7 cellular contexts compared by ENCODE assay signal in the genomic region with DNA sequence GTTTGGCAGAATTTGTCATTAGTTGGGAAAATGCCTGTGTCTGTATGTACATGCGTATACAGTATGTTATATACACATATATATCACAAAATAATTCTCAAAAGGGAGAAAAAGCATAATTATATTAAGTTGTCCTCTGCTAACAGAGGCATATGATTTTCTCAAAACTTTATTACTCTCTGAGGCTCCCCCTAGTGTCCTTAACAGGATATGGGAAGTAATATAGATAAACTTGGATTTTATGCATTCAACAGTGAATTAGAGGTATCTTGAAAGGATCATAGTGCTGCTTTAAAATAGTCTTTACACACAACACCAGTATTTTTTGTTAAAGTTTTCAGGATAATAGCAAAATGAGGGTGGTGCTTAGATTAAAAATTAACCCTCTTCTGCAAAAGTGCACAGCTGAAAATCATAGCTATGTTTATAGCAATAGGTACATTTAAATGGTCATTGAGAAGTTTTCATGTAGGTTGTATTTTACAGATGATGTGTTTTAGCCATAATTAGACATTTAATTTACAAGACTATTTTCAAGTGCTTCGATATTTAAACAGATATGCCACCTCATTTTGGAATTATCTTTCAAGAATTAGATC.
A peak's percentile ranks its signal among the peaks of the same experiment; 100 is the strongest.
DNase-seq lines count a peak whose midpoint lies in the region; ATAC-seq, FAIRE-seq and TF ChIP-seq lines count a peak whose summit lies in the region.

No MANE protein-coding gene starts in this region.

- no peak overlapping the region for H2AFZ ChIP-seq in KMS-11 (ENCODE audit: low read depth)
- no peak overlapping the region for H2AFZ ChIP-seq in osteoblast (ENCODE audit: low read length)

- no peaks in the 10 kb centered on the region for H3K9me3 ChIP-seq in osteoblast (ENCODE audit: low read depth, low read length)

- H3K36me3 ChIP-seq in KMS-11 (ENCODE audit: insufficient read depth) (no peaks in the 10 kb centered on the region), bronchial epithelial cell (ENCODE audit: control insufficient read depth, insufficient read depth, low read length) (no peaks in the 10 kb centered on the region), osteoblast (ENCODE audit: insufficient read depth, low read length) (no peaks in the 10 kb centered on the region)

- H3K4me1 ChIP-seq in KMS-11 (ENCODE audit: low read depth, poor library complexity, severe bottlenecking) (no peaks in the 10 kb centered on the region), osteoblast (ENCODE audit: insufficient read depth, low read length) (no peaks in the 10 kb centered on the region)

- H4K20me1 ChIP-seq in KMS-11 (ENCODE audit: insufficient read depth), result no peaks in the 10 kb centered on the region
- H4K20me1 ChIP-seq in osteoblast (ENCODE audit: insufficient read depth, low read length), result no peaks in the 10 kb centered on the region

- no peak overlapping the region for H3K4me3 ChIP-seq in KMS-11 (IDR thresholded peaks at IDR 0.05; ENCODE audit: insufficient read depth, low read depth, low read length)
- no peak overlapping the region for H3K4me3 ChIP-seq in bronchial epithelial cell (ENCODE audit: low read depth, low read length)
- no peak overlapping the region for H3K4me3 ChIP-seq in osteoblast (ENCODE audit: insufficient read depth, low read length)

- DNase-seq in bronchial epithelial cell (ENCODE audit: low read depth), result peak; percentile 7
- peak; percentile 81 for DNase-seq in osteoblast (ENCODE audit: insufficient read length, low spot score, missing footprints)
- no peak for DNase-seq in GM19240 (ENCODE audit: insufficient read length, low spot score)
- no peak for DNase-seq in pons (ENCODE audit: low spot score)

- no peak for FAIRE-seq in bronchial epithelial cell (lab: Jason Lieb, UNC)

- H3K79me2 ChIP-seq in KMS-11 (ENCODE audit: insufficient read depth, low read depth) (no peaks in the 10 kb centered on the region), osteoblast (ENCODE audit: insufficient read depth, low read length) (no peaks in the 10 kb centered on the region)

- no peak for ATAC-seq in GM21717 (IDR thresholded peaks at IDR 0.05; ENCODE audit: unreplicated experiment)

- H3K27me3 ChIP-seq in KMS-11 (ENCODE audit: insufficient read depth, low read depth) (no peaks in the 10 kb centered on the region), bronchial epithelial cell (ENCODE audit: control insufficient read depth, insufficient read depth, low read length) (no peaks in the 10 kb centered on the region), osteoblast (ENCODE audit: insufficient read depth, low read length) (no peaks in the 10 kb centered on the region)

- H3K27ac ChIP-seq in KMS-11 (no peak overlapping the region), osteoblast (ENCODE audit: low read depth, low read length) (no peak overlapping the region)

- TF ChIP-seq CTCF in GM12872 (IDR thresholded peaks at IDR 0.05; ENCODE audit: insufficient read depth, low read depth, low read length) (peak; percentile 38; the same call in 1 of the 3 replicates), KMS-11 (conservative IDR thresholded peaks at IDR 0.05; ENCODE audit: low read depth, low read length) (peak; percentile 57; the same call in 1 of the 2 replicates), bronchial epithelial cell (IDR thresholded peaks at IDR 0.05; ENCODE audit: insufficient read depth, low read length, severe bottlenecking) (peak; percentile 21), osteoblast (IDR thresholded peaks at IDR 0.05; ENCODE audit: extremely low read depth, low read depth, low read length) (peak; percentile 49)

- no peak overlapping the region for H3K9ac ChIP-seq in KMS-11

- no peak overlapping the region for H3K4me2 ChIP-seq in KMS-11
- no peak overlapping the region for H3K4me2 ChIP-seq in osteoblast (ENCODE audit: insufficient read depth, low read length)

Comparison
In these comparisons a context has a peak if more than half of its experiments do, and no peak if none do; other contexts are left out.
1. DNase-seq: peak in bronchial epithelial cell (single experiment) and osteoblast (single experiment); none in GM19240 (single experiment) and pons (single experiment).
2. Peak in every context shown above with its lines, with median percentiles within 50 percentile points of each other: CTCF ChIP-seq.